ENCODE assay signal across 19 cellular contexts in genomic region chr10:33609546-33609945, GRCh38.
"Had no signal": no experiment of that assay in that cellular context is flagged by ENCODE, and none has a peak within 500 bp of the region (broad histone marks: within the 10 kb centered on the region; RNA-seq: fewer than 3 reads in every experiment).

No MANE protein-coding gene starts in this region.

- H3K36me3 Mint-ChIP-seq: activated CD8-positive, alpha-beta memory T cell treated with anti-CD3 and anti-CD28 coated beads, Interleukin-2, amount 10 ng/mL, durations not matched to agents 7 days and 5 days; activated naive CD8-positive, alpha-beta T cell treated with anti-CD3 and anti-CD28 coated beads, Interleukin-2, amount 10 ng/mL, durations not matched to agents 7 days and 5 days; stimulated activated naive B cell treated with anti-CD40 and anti-IgM and Interleukin-4, amounts not matched to agents 10 μg/mL and 1 μg/mL and 100 μg/mL, for 72 hours had no signal

- H3K4me3 Mint-ChIP-seq: activated CD8-positive, alpha-beta memory T cell treated with anti-CD3 and anti-CD28 coated beads, Interleukin-2, amount 10 ng/mL, durations not matched to agents 7 days and 5 days; activated naive CD8-positive, alpha-beta T cell treated with anti-CD3 and anti-CD28 coated beads, Interleukin-2, amount 10 ng/mL, durations not matched to agents 7 days and 5 days; activated T-helper 17 cell treated with anti-CD3 and anti-CD28 coated beads, Interleukin-2, amount 50 U/mL, for 72 hours; naive thymus-derived CD8-positive, alpha-beta T cell; stimulated activated naive B cell treated with anti-CD40 and anti-IgM and Interleukin-4, amounts not matched to agents 10 μg/mL and 1 μg/mL and 100 μg/mL, for 72 hours had no signal

- FAIRE-seq: frontal cortex, pancreas had no signal

- H3K9me3 ChIP-seq: pancreas, sigmoid colon had no signal

- H3K27me3 Mint-ChIP-seq: activated CD8-positive, alpha-beta memory T cell treated with anti-CD3 and anti-CD28 coated beads, Interleukin-2, amount 10 ng/mL, durations not matched to agents 7 days and 5 days; stimulated activated naive B cell treated with anti-CD40 and anti-IgM and Interleukin-4, amounts not matched to agents 10 μg/mL and 1 μg/mL and 100 μg/mL, for 72 hours had no signal

- H3K4me1 Mint-ChIP-seq: activated naive CD8-positive, alpha-beta T cell treated with anti-CD3 and anti-CD28 coated beads, Interleukin-2, amount 10 ng/mL, durations not matched to agents 7 days and 5 days; stimulated activated naive B cell treated with anti-CD40 and anti-IgM and Interleukin-4, amounts not matched to agents 10 μg/mL and 1 μg/mL and 100 μg/mL, for 72 hours had no signal

- ATAC-seq: activated CD8-positive, alpha-beta memory T cell treated with anti-CD3 and anti-CD28 coated beads, Interleukin-2, amount 10 ng/mL, durations not matched to agents 7 days and 5 days; activated T-helper 17 cell treated with anti-CD3 and anti-CD28 coated beads, Interleukin-2, amount 50 U/mL, for 72 hours; left ventricle myocardium superior; naive thymus-derived CD8-positive, alpha-beta T cell; pancreas; stimulated activated naive B cell treated with anti-CD40 and anti-IgM and Interleukin-4, amounts not matched to agents 10 μg/mL and 1 μg/mL and 100 μg/mL, for 72 hours had no signal

- H3K36me3 ChIP-seq: pancreas, sigmoid colon, WERI-Rb-1 had no signal

- DNase-seq: activated CD4-positive, alpha-beta T cell treated with anti-CD3 and anti-CD28 coated beads, Interleukin-2, amount 50 U/mL, for 48 hours; activated CD8-positive, alpha-beta memory T cell treated with anti-CD3 and anti-CD28 coated beads, Interleukin-2, amount 10 ng/mL, durations not matched to agents 7 days and 5 days; activated naive CD4-positive, alpha-beta T cell; activated naive CD8-positive, alpha-beta T cell treated with anti-CD3 and anti-CD28 coated beads, Interleukin-2, amount 10 ng/mL, durations not matched to agents 7 days and 5 days; activated T-cell treated with anti-CD3 and anti-CD28 coated beads, Interleukin-2, amount 50 U/mL, for 1 hour; amygdala; caudate nucleus; head of caudate nucleus; left ventricle myocardium superior; mesenchymal stem cell; naive thymus-derived CD8-positive, alpha-beta T cell; pancreas; sigmoid colon; stimulated activated CD4-positive, alpha-beta T cell treated with anti-CD3 and anti-CD28 coated beads, Interleukin-4, amount 100 ng/mL, for 4 hours; stimulated activated naive B cell treated with anti-CD40 and anti-IgM and Interleukin-4, amounts not matched to agents 10 μg/mL and 1 μg/mL and 100 μg/mL, for 72 hours; T-helper 2 cell; WERI-Rb-1 had no signal

- H3K27ac ChIP-seq: pancreas, sigmoid colon, WERI-Rb-1 had no signal

- H3K4me1 ChIP-seq: pancreas, sigmoid colon had no signal

- H3K27me3 ChIP-seq: pancreas, sigmoid colon had no signal

- H3K4me3 ChIP-seq: pancreas, sigmoid colon had no signal

- H3K27ac Mint-ChIP-seq: activated CD8-positive, alpha-beta memory T cell treated with anti-CD3 and anti-CD28 coated beads, Interleukin-2, amount 10 ng/mL, durations not matched to agents 7 days and 5 days; activated naive CD8-positive, alpha-beta T cell treated with anti-CD3 and anti-CD28 coated beads, Interleukin-2, amount 10 ng/mL, durations not matched to agents 7 days and 5 days; activated T-helper 17 cell treated with anti-CD3 and anti-CD28 coated beads, Interleukin-2, amount 50 U/mL, for 72 hours; naive thymus-derived CD8-positive, alpha-beta T cell; stimulated activated naive B cell treated with anti-CD40 and anti-IgM and Interleukin-4, amounts not matched to agents 10 μg/mL and 1 μg/mL and 100 μg/mL, for 72 hours had no signal
